8 cellular contexts compared by ENCODE assay signal in the genomic region with DNA sequence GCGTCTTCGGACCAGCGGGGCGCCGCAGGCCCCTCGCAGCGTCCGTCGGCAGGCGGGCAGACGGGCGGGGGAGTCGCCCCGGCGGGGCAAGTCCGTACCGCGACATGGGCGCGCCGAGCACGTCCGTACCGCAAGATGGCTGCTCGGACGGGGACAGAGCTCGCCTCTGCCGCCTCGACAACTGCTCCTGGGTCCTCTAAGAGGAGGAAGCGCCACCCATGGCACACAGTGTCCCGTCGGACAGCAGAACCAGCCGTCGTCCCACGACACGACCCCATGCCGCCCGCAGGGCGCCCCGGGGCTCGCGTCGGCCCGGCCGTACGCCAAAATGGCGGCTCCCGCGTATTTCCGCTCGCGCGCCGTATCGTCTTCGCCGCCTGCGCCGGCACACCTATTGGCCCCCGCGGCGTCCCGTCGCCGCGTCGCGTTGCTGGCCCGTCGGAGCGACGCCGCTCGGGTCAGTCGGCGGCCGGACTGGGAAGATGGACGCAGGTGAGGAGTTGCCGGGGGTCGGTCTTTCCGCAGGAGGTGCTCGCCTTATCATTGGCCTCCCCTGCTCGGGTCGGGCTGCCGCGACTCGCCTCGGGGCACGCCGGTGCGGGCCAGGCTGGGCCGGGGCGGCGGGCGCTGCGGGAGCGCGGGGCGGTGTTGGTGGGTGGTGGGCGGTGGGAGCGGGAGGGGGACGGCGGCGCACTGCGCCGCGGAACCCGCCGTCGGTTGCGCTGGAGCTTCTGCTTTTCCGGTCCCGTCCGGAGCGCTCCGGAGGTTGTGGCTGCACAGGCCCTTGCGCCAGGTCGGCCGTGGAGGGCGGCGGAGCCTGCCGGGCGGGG. TPM values are rescaled to one million over a fixed set of nuclear protein-coding genes. Genes with fewer than 3 reads are reported as not detected.
DNase-seq lines count a peak whose midpoint lies in the region; ATAC-seq, FAIRE-seq and TF ChIP-seq lines count a peak whose summit lies in the region.

ATG4B (plus strand) TSS at position 461 of the 830 bp plus-strand sequence; CDS start at position 483, 22 bp downstream.

- peak; percentile 100 for FAIRE-seq in GM12892 (lab: Jason Lieb, UNC)
- FAIRE-seq in urothelium cell line (lab: Jason Lieb, UNC) = peak; percentile 88

- peak; percentile 72 for ATAC-seq in HG02678 (IDR thresholded peaks at IDR 0.05; ENCODE audit: unreplicated experiment)
- ATAC-seq in left ventricle myocardium superior = peak; percentile 91
- peak; percentile 92 to 94 (median 92) for ATAC-seq in psoas muscle

- DNase-seq in GM12892 (ENCODE audit: insufficient read length) (peak; percentile 88), NCI-H1417 (lab: John Stamatoyannopoulos, UW) (peak; percentile 79 to 92 (median 91)), T-helper 2 cell (peak; percentile 52 to 87 (median 69)), amygdala (lab: John Stamatoyannopoulos, UW) (peak; percentile 42 to 97 (median 82)), left ventricle myocardium superior (peak; percentile 93), psoas muscle (peak; percentile 88 to 93), urothelium cell line (ENCODE audit: low spot score) (peak; percentile 93)

- H3K36me3 ChIP-seq in psoas muscle (ENCODE audit: insufficient read depth in 1 of 2, low read depth in 1 of 2) = peaks cover 0 to 29% of the 10 kb centered on the region in 2 donors

- H3K4me1 ChIP-seq in psoas muscle = peaks cover 30% of the 10 kb centered on the region

- no peak for TF ChIP-seq CTCF in psoas muscle (IDR thresholded peaks at IDR 0.05)

- H3K9me3 ChIP-seq in psoas muscle = peaks cover 5% of the 10 kb centered on the region

- intact Hi-C loops in left ventricle myocardium superior (cut with micrococcal nuclease) = no loop called here
- intact Hi-C loops in psoas muscle (cut with DNase I) = loop anchor here in 1 of 2 donors (10.0 kb wide), 1 partner anchor 273 kb away; no protein-coding TSS in a partner anchor

- WGBS in psoas muscle, 3 donors = 0% methylated on average over 93 to 123 of the region's 123 CpGs

- H3K27ac ChIP-seq in psoas muscle = peak within 1 kb of the TSS; percentile 99

- no peaks in the 10 kb centered on the region for H3K27me3 ChIP-seq in psoas muscle (ENCODE audit: insufficient read depth in 3 of 3, low read length in 2 of 3)

- H3K4me3 ChIP-seq in psoas muscle = peak within 1 kb of the TSS; percentile 87

- peak; percentile 91 for TF ChIP-seq POLR2A in GM12892 (IDR thresholded peaks at IDR 0.05; ENCODE audit: low read depth, low read length)

RNA-seq across cellular contexts. Expression of gene ATG4B, which starts in this region (rescaled TPM):
- 47.6 TPM for polyA plus RNA-seq in GM12892 (2012; ENCODE audit: missing spikeins)
- total RNA-seq in left ventricle myocardium superior (42.3 TPM), psoas muscle (10 to 100 TPM; 33.7 to 51.3 (median 37.3) TPM)
- 10 to 100 TPM; 40.0 to 48.3 (median 40.8) TPM for polyA plus RNA-seq in psoas muscle

Comparison
In these comparisons a context has a peak if more than half of its experiments do, and no peak if none do; other contexts are left out.
1. Peak in every context shown above with its lines: DNase-seq, ATAC-seq, H3K4me3 ChIP-seq and H3K27ac ChIP-seq.